In the genomic region with DNA sequence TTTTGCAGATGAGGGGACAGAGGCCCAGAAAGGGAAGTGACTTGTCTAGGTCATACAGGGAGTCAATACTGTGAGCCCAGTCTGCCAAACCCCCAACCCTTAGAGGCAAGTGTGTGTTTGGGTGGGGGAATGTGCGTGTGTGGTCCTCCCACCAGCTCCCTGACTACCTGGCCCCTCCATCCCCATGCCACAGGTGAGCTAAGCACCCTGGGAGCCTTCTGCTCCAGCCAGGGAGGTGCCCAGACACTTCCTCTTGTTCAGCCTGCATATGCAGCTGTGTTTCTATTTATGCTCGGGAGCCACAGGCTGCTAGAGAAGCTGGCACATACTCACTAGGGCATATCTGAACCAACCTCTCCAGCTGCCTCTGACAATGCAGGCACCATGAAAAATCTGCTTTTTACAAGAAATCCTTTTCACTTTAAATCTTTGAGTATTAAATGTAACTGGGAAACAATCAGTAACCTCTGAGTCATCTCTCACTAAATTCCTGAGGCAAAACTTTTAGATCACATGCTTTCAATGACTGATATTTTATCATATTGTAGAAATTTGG, we compare ENCODE assay signal across 8 cellular contexts. TPM values are rescaled to one million over a fixed set of nuclear protein-coding genes. Genes with fewer than 3 reads are reported as not detected.
DNase-seq lines count a peak whose midpoint lies in the region; ATAC-seq, FAIRE-seq and TF ChIP-seq lines count a peak whose summit lies in the region.

No MANE protein-coding gene starts in this region.

- H3K4me3 ChIP-seq in keratinocyte (ENCODE audit: control insufficient read depth in 2 of 3, extremely low read depth in 1 of 3, insufficient read depth in 2 of 3, low read depth in 1 of 3, low read length in 3 of 3): peak overlapping the region in 1 of 3 experiments; percentile 14
- H3K4me3 ChIP-seq in transverse colon: no peak overlapping the region

- no peak for FAIRE-seq in keratinocyte (lab: Jason Lieb, UNC)

- no peaks in the 10 kb centered on the region for H3K27me3 ChIP-seq in keratinocyte (ENCODE audit: control insufficient read depth, extremely low read depth, insufficient read depth, low read length)
- H3K27me3 ChIP-seq in transverse colon: no peaks in the 10 kb centered on the region

- H3K27me3 Mint-ChIP-seq in CD14-positive monocyte (ENCODE audit: low read depth in 3 of 3): no peaks in the 10 kb centered on the region
- H3K27me3 Mint-ChIP-seq in IgD-negative memory B cell: peaks cover 4% of the 10 kb centered on the region
- no peaks in the 10 kb centered on the region for H3K27me3 Mint-ChIP-seq in activated T-helper 1 cell treated with anti-CD3 and anti-CD28 coated beads, Interleukin-12 subunit alpha, Interleukin-12 subunit beta, Interleukin-2, Interleukin-4 antibody, amounts not matched to agents 30 ng/mL and 10 ng/mL and 1 ng/mL, durations not matched to agents 14 hours and 24 hours and 36 hours (ENCODE audit: insufficient read depth)

- H3K9me1 ChIP-seq in keratinocyte (ENCODE audit: control insufficient read depth, extremely low read depth, insufficient read depth, low read length): peaks cover 5% of the 10 kb centered on the region

- no peaks in the 10 kb centered on the region for H3K9me3 ChIP-seq in keratinocyte (ENCODE audit: control insufficient read depth, low read depth, low read length)
- no peaks in the 10 kb centered on the region for H3K9me3 ChIP-seq in transverse colon

- H3K4me2 ChIP-seq in keratinocyte (ENCODE audit: control insufficient read depth, extremely low read depth, insufficient read depth, low read depth, low read length): peak overlapping the region; percentile 53

- peak overlapping the region; percentile 82 for H3K27ac ChIP-seq in keratinocyte (ENCODE audit: control insufficient read depth, insufficient read depth, low read length)
- peak overlapping the region; percentile 71 to 85 (median 78) for H3K27ac ChIP-seq in transverse colon

- H3K9me3 Mint-ChIP-seq in CD14-positive monocyte: no peaks in the 10 kb centered on the region
- H3K9me3 Mint-ChIP-seq in IgD-negative memory B cell: no peaks in the 10 kb centered on the region
- H3K9me3 Mint-ChIP-seq in activated T-helper 1 cell treated with anti-CD3 and anti-CD28 coated beads, Interleukin-12 subunit alpha, Interleukin-12 subunit beta, Interleukin-2, Interleukin-4 antibody, amounts not matched to agents 30 ng/mL and 10 ng/mL and 1 ng/mL, durations not matched to agents 14 hours and 24 hours and 36 hours: no peaks in the 10 kb centered on the region

- H3K27ac Mint-ChIP-seq in CD14-positive monocyte (peak overlapping the region; percentile 55 to 84 (median 76)), IgD-negative memory B cell (peak overlapping the region in 2 of 3 donors; percentile 19 to 92)
- H3K27ac Mint-ChIP-seq in activated T-helper 1 cell treated with anti-CD3 and anti-CD28 coated beads, Interleukin-12 subunit alpha, Interleukin-12 subunit beta, Interleukin-2, Interleukin-4 antibody, amounts not matched to agents 30 ng/mL and 10 ng/mL and 1 ng/mL, durations not matched to agents 14 hours and 24 hours and 36 hours: peak overlapping the region; percentile 78

- dilution Hi-C loops in keratinocyte (cut with MboI; ENCODE audit: extremely low pct_ligation_motif_present, low sequenced_read_pairs): no loop called here

- TF ChIP-seq POLR2A in transverse colon (IDR thresholded peaks at IDR 0.05): no peak

- in situ Hi-C loops in transverse colon (cut with MboI; ENCODE audit: low pct_ligation_motif_present in 1 of 4, low pct_unique_long_range_greater_than_20kb in 1 of 4, low sequenced_read_pairs in 3 of 4): no loop called here

- TF ChIP-seq CTCF in CD14-positive monocyte (IDR thresholded peaks at IDR 0.05) (no peak), keratinocyte (optimal IDR thresholded peaks at IDR 0.05 in 1 of 3, IDR thresholded peaks at IDR 0.05 in 1 of 3, conservative IDR thresholded peaks at IDR 0.05 in 1 of 3; ENCODE audit: extremely low read depth in 1 of 3, insufficient read depth in 2 of 3, low read length in 3 of 3) (no peak), transverse colon (IDR thresholded peaks at IDR 0.05) (no peak)

- H3K4me1 Mint-ChIP-seq in CD14-positive monocyte (peaks cover 73% of the 10 kb centered on the region), IgD-negative memory B cell (peaks cover 13 to 25% (median 21%) of the 10 kb centered on the region in 3 donors)
- peaks cover 79% of the 10 kb centered on the region for H3K4me1 Mint-ChIP-seq in activated T-helper 1 cell treated with anti-CD3 and anti-CD28 coated beads, Interleukin-12 subunit alpha, Interleukin-12 subunit beta, Interleukin-2, Interleukin-4 antibody, amounts not matched to agents 30 ng/mL and 10 ng/mL and 1 ng/mL, durations not matched to agents 14 hours and 24 hours and 36 hours (ENCODE audit: low read depth)

- no peak for TF ChIP-seq EP300 in transverse colon (IDR thresholded peaks at IDR 0.05; ENCODE audit: low read depth)

- H3K4me3 Mint-ChIP-seq in CD14-positive monocyte: no peak overlapping the region
- H3K4me3 Mint-ChIP-seq in IgD-negative memory B cell: peak overlapping the region in 2 of 4 donors; percentile 14 to 69
- H3K4me3 Mint-ChIP-seq in activated T-helper 1 cell treated with anti-CD3 and anti-CD28 coated beads, Interleukin-12 subunit alpha, Interleukin-12 subunit beta, Interleukin-2, Interleukin-4 antibody, amounts not matched to agents 30 ng/mL and 10 ng/mL and 1 ng/mL, durations not matched to agents 14 hours and 24 hours and 36 hours: no peak overlapping the region

- H3K4me1 ChIP-seq in keratinocyte (ENCODE audit: control insufficient read depth, extremely low read depth, insufficient read depth, low read length) (peaks cover 27% of the 10 kb centered on the region), transverse colon (peaks cover 46 to 87% (median 78%) of the 10 kb centered on the region in 4 donors)

- no peak overlapping the region for H2AFZ ChIP-seq in keratinocyte (ENCODE audit: control insufficient read depth, low read length)

- intact Hi-C loops in CD14-positive monocyte (cut with micrococcal nuclease): no loop called here
- intact Hi-C loops in activated T-helper 1 cell treated with anti-CD3 and anti-CD28 coated beads, Interleukin-12 subunit alpha, Interleukin-12 subunit beta, Interleukin-2, Interleukin-4 antibody, amounts not matched to agents 30 ng/mL and 10 ng/mL and 1 ng/mL, durations not matched to agents 14 hours and 24 hours and 36 hours (cut with micrococcal nuclease): loop anchor here (1.0 kb wide), 1 partner anchor 8 kb away; no protein-coding TSS in a partner anchor
- intact Hi-C loops in transverse colon (cut with DNase I; ENCODE audit: low total_unique reads): loop anchor here (10.0 kb wide), 1 partner anchor 678 kb away; no protein-coding TSS in a partner anchor

- DNase-seq in CD14-positive monocyte (ENCODE audit: low spot score) (no peak), keratinocyte (ENCODE audit: low read depth, low spot score) (no peak), transverse colon (no peak), SHP77 treated with DMSO at 0.1 percent for 48 hours (lab: John Stamatoyannopoulos, UW) (no peak)
- no peak for DNase-seq in activated T-helper 1 cell treated with anti-CD3 and anti-CD28 coated beads, Interleukin-12 subunit alpha, Interleukin-12 subunit beta, Interleukin-2, Interleukin-4 antibody, amounts not matched to agents 30 ng/mL and 10 ng/mL and 1 ng/mL, durations not matched to agents 14 hours and 24 hours and 36 hours (ENCODE audit: low spot score)

- 29% methylated on average over 2 of the region's 2 CpGs; no CpG with 5 or more reads in 1 of the 2 donors for WGBS in transverse colon (ENCODE audit: low coverage in 1 of 2), 2 donors

- ATAC-seq in HG03159 (IDR thresholded peaks at IDR 0.05; ENCODE audit: unreplicated experiment): no peak
- no peak for ATAC-seq in GM19395 (IDR thresholded peaks at IDR 0.05; ENCODE audit: unreplicated experiment)

- peak overlapping the region; percentile 45 for H3K9ac ChIP-seq in keratinocyte (ENCODE audit: control insufficient read depth, extremely low read depth, insufficient read depth, low read length)

- H3K79me2 ChIP-seq in keratinocyte (ENCODE audit: control insufficient read depth, insufficient read depth, low read length): peaks cover 47% of the 10 kb centered on the region

- H4K20me1 ChIP-seq in keratinocyte (ENCODE audit: control insufficient read depth, extremely low read depth, insufficient read depth, low read length): no peaks in the 10 kb centered on the region

- H3K36me3 Mint-ChIP-seq in CD14-positive monocyte: peaks cover 16 to 21% of the 10 kb centered on the region in 2 donors
- peaks cover 2% of the 10 kb centered on the region for H3K36me3 Mint-ChIP-seq in IgD-negative memory B cell
- H3K36me3 Mint-ChIP-seq in activated T-helper 1 cell treated with anti-CD3 and anti-CD28 coated beads, Interleukin-12 subunit alpha, Interleukin-12 subunit beta, Interleukin-2, Interleukin-4 antibody, amounts not matched to agents 30 ng/mL and 10 ng/mL and 1 ng/mL, durations not matched to agents 14 hours and 24 hours and 36 hours (ENCODE audit: low read depth): peaks cover 20% of the 10 kb centered on the region

- H3K36me3 ChIP-seq in keratinocyte (ENCODE audit: control insufficient read depth in 2 of 2, extremely low read depth in 1 of 2, insufficient read depth in 2 of 2, low read length in 2 of 2) (peaks cover 2 to 8% of the 10 kb centered on the region in 2 experiments), transverse colon (peaks cover 0 to 5% (median 0%) of the 10 kb centered on the region in 4 donors)

RNA-seq across cellular contexts. Expression of gene TBC1D2B, which starts 20.7 kb away (rescaled TPM):
- 1 to 10 TPM; 5.9 to 6.2 TPM for polyA plus RNA-seq in CD14-positive monocyte
- 1.7 TPM for polyA plus RNA-seq in IgD-negative memory B cell
- total RNA-seq in activated T-helper 1 cell treated with anti-CD3 and anti-CD28 coated beads, Interleukin-12 subunit alpha, Interleukin-12 subunit beta, Interleukin-2, Interleukin-4 antibody, amounts not matched to agents 30 ng/mL and 10 ng/mL and 1 ng/mL, durations not matched to agents 14 hours and 24 hours and 36 hours: 60.8 and 64.7 TPM in 2 replicates
- polyA plus RNA-seq in keratinocyte: 17.7 to 27.0 TPM (median 26.1 TPM) in 3 replicates
- polyA plus RNA-seq in keratinocyte (2011; ENCODE audit: low read depth): 10.8 TPM
- polyA plus RNA-seq in keratinocyte (2011; cell fraction: cytosol; rRNA removed): 11.9 and 13.8 TPM in 2 replicates
- polyA plus RNA-seq in keratinocyte (2011; cell fraction: nucleus; rRNA removed): 56.7 and 64.2 TPM in 2 replicates
- 13.9 and 16.2 TPM in 2 replicates for polyA plus RNA-seq in keratinocyte (2012; ENCODE audit: low replicate concordance)
- 29.3 to 31.1 TPM (median 30.8 TPM) in 3 replicates for polyA minus RNA-seq in keratinocyte
- 14.4 TPM for polyA minus RNA-seq in keratinocyte (2011; cell fraction: cytosol; rRNA and poly(A)+ RNA removed)
- polyA minus RNA-seq in keratinocyte (2011; cell fraction: nucleus; rRNA and poly(A)+ RNA removed): 26.8 and 43.9 TPM in 2 replicates
- total RNA-seq in transverse colon: 10 to 100 TPM; 40.4 to 62.6 (median 53.8) TPM

RNA-seq across cellular contexts. Expression of gene SH2D7, which starts 35.6 kb away (rescaled TPM):
- polyA plus RNA-seq in CD14-positive monocyte (not detected), IgD-negative memory B cell (not detected), keratinocyte (not detected in 3 replicates)
- total RNA-seq in activated T-helper 1 cell treated with anti-CD3 and anti-CD28 coated beads, Interleukin-12 subunit alpha, Interleukin-12 subunit beta, Interleukin-2, Interleukin-4 antibody, amounts not matched to agents 30 ng/mL and 10 ng/mL and 1 ng/mL, durations not matched to agents 14 hours and 24 hours and 36 hours: not detected in 2 replicates
- polyA plus RNA-seq in keratinocyte (2011; ENCODE audit: low read depth): not detected
- polyA plus RNA-seq in keratinocyte (2011; cell fraction: cytosol; rRNA removed): not detected in 2 replicates
- not detected in 2 replicates for polyA plus RNA-seq in keratinocyte (2011; cell fraction: nucleus; rRNA removed)
- polyA plus RNA-seq in keratinocyte (2012; ENCODE audit: low replicate concordance): 0.07 TPM in 2 replicates
- not detected in 3 replicates for polyA minus RNA-seq in keratinocyte
- polyA minus RNA-seq in keratinocyte (2011; cell fraction: cytosol; rRNA and poly(A)+ RNA removed): not detected
- not detected in 2 replicates for polyA minus RNA-seq in keratinocyte (2011; cell fraction: nucleus; rRNA and poly(A)+ RNA removed)
- 1 to 10 TPM in 3 of 4 donors, not detected in 1; 6.0 to 9.7 (median 9.3) TPM for total RNA-seq in transverse colon

Comparison
In these comparisons a context has a peak if more than half of its experiments do, and no peak if none do; other contexts are left out.
1. intact Hi-C loops: an anchor here in activated T-helper 1 cell treated with anti-CD3 and anti-CD28 coated beads, Interleukin-12 subunit alpha, Interleukin-12 subunit beta, Interleukin-2, Interleukin-4 antibody, amounts not matched to agents 30 ng/mL and 10 ng/mL and 1 ng/mL, durations not matched to agents 14 hours and 24 hours and 36 hours (1.0 kb wide) and transverse colon (10.0 kb wide); none called in CD14-positive monocyte.